ENCODE assay signal across 14 cellular contexts in genomic region chr20:23928788-23929187, GRCh38. TPM values are rescaled to one million over a fixed set of nuclear protein-coding genes. Genes with fewer than 3 reads are reported as not detected.
A peak's percentile ranks its signal among the peaks of the same experiment; 100 is the strongest.
DNase-seq lines count a peak whose midpoint lies in the region; ATAC-seq lines count a peak whose summit lies in the region.
"Had no signal": no experiment of that assay in that cellular context is flagged by ENCODE, and none has a peak within 500 bp of the region (broad histone marks: within the 10 kb centered on the region; RNA-seq: fewer than 3 reads in every experiment).

No MANE protein-coding gene starts in this region.

- peaks cover 3% of the 10 kb centered on the region for H3K36me3 Mint-ChIP-seq in T-cell
- H3K36me3 Mint-ChIP-seq in activated naive CD4-positive, alpha-beta T cell treated with anti-CD3 and anti-CD28 coated beads, Interleukin-2, amount 50 U/mL, for 72 hours = peaks cover 0 to 12% of the 10 kb centered on the region in 2 donors
- H3K36me3 Mint-ChIP-seq: type B pancreatic cell had no signal

- H3K9me3 Mint-ChIP-seq in T-cell = peaks cover 5 to 15% (median 10%) of the 10 kb centered on the region in 3 donors
- peaks cover 8 to 9% of the 10 kb centered on the region in 2 donors for H3K9me3 Mint-ChIP-seq in activated naive CD4-positive, alpha-beta T cell treated with anti-CD3 and anti-CD28 coated beads, Interleukin-2, amount 50 U/mL, for 72 hours
- H3K9me3 Mint-ChIP-seq: type B pancreatic cell had no signal

- DNase-seq in NCI-H146 (lab: John Stamatoyannopoulos, UW) (peak; percentile 20), NCI-H146 treated with DMSO at 0.1 percent for 48 hours (lab: John Stamatoyannopoulos, UW; ENCODE audit: unreplicated experiment) (no peak), T-cell (peak in 32 of 34 experiments; percentile 16 to 61 (median 45)), superior temporal gyrus (ENCODE audit: extremely low spot score) (no peak), ureter (ENCODE audit: low spot score) (no peak), sciatic nerve (ENCODE audit: low spot score) (no peak)
- no peak for DNase-seq in activated naive CD4-positive, alpha-beta T cell treated with anti-CD3 and anti-CD28 coated beads, Interleukin-2, amount 50 U/mL, for 72 hours (ENCODE audit: low spot score in 2 of 2)
- peak; percentile 17 for DNase-seq in stimulated activated CD8-positive, alpha-beta memory T cell treated with anti-CD3 and anti-CD28 coated beads, Interleukin-12 subunit alpha, Interleukin-12 subunit beta, amount 100 ng/mL, for 4 hours (ENCODE audit: low read depth)
- DNase-seq: DMS153, naive B cell, NCI-H226 had no signal

- intact Hi-C loops in sciatic nerve (cut with DNase I) = no loop called here

- peak overlapping the region in 1 of 2 donors; percentile 43 for H3K27ac Mint-ChIP-seq in T-cell
- no peak overlapping the region for H3K27ac Mint-ChIP-seq in activated naive CD4-positive, alpha-beta T cell treated with anti-CD3 and anti-CD28 coated beads, Interleukin-2, amount 50 U/mL, for 72 hours
- H3K27ac Mint-ChIP-seq: type B pancreatic cell had no signal

- peaks cover 28 to 42% (median 40%) of the 10 kb centered on the region in 3 donors for H3K4me1 Mint-ChIP-seq in T-cell
- H3K4me1 Mint-ChIP-seq: naive B cell had no signal

- peak overlapping the region in 2 of 3 donors; percentile 17 to 51 for H3K4me3 Mint-ChIP-seq in T-cell
- H3K4me3 Mint-ChIP-seq: naive B cell, type B pancreatic cell had no signal

- CTCF ChIA-PET in T-cell (lab: Charles Lee) = interaction anchor here (0.9 to 1.2 kb wide), 3 partner anchors 9 to 69 kb away, joined by 3 to 5 read pairs (median 3); no protein-coding TSS in a partner anchor

- ATAC-seq in T-cell (replicated peaks in 1 of 4) (peak; percentile 67 to 98 (median 82)), sciatic nerve (no peak)
- ATAC-seq in activated naive CD4-positive, alpha-beta T cell treated with anti-CD3 and anti-CD28 coated beads, Interleukin-2, amount 50 U/mL, for 72 hours = peak; percentile 66 to 80
- ATAC-seq: right lobe of liver had no signal

- POLR2A ChIA-PET in T-cell (lab: Charles Lee) = no interaction called here

- H3K27me3 Mint-ChIP-seq in T-cell = no peaks in the 10 kb centered on the region

RNA-seq across cellular contexts. Expression of gene CST5, which starts 49.2 kb away (rescaled TPM):
- not detected for total RNA-seq in T-cell
- not detected for total RNA-seq in activated naive CD4-positive, alpha-beta T cell treated with anti-CD3 and anti-CD28 coated beads, Interleukin-2, amount 50 U/mL, for 72 hours
- total RNA-seq in ureter = not detected
- total RNA-seq in sciatic nerve = not detected
- total RNA-seq: A172, right lobe of liver had no signal

RNA-seq across cellular contexts. Expression of gene GGTLC1, which starts 59.8 kb away (rescaled TPM):
- total RNA-seq in T-cell (not detected), ureter (not detected), sciatic nerve (not detected)
- total RNA-seq in activated naive CD4-positive, alpha-beta T cell treated with anti-CD3 and anti-CD28 coated beads, Interleukin-2, amount 50 U/mL, for 72 hours = not detected
- total RNA-seq: A172, right lobe of liver had no signal

Comparison
In these comparisons a context has a peak if more than half of its experiments do, and no peak if none do; other contexts are left out.
1. DNase-seq: peak in NCI-H146 (single experiment), T-cell (32 of 34) and stimulated activated CD8-positive, alpha-beta memory T cell treated with anti-CD3 and anti-CD28 coated beads, Interleukin-12 subunit alpha, Interleukin-12 subunit beta, amount 100 ng/mL, for 4 hours (single experiment); none in NCI-H146 treated with DMSO at 0.1 percent for 48 hours (single experiment), activated naive CD4-positive, alpha-beta T cell treated with anti-CD3 and anti-CD28 coated beads, Interleukin-2, amount 50 U/mL, for 72 hours (0 of 2), superior temporal gyrus (single experiment), ureter (single experiment) and sciatic nerve (single experiment).